Comparison of ENCODE assay signal across 10 cellular contexts in genomic region chr9:96532173-96532572, GRCh38.
"Had no signal": no experiment of that assay in that cellular context is flagged by ENCODE, and none has a peak within 500 bp of the region (broad histone marks: within the 10 kb centered on the region; RNA-seq: fewer than 3 reads in every experiment).

No MANE protein-coding gene starts in this region.

- H3K27ac ChIP-seq: GM23248 had no signal

- H3K27ac Mint-ChIP-seq: GM23338, H9, HFFc6 had no signal

- H3K4me2 ChIP-seq: GM23338 had no signal

- ATAC-seq: GM23338, HCT116 had no signal

- H3K4me3 ChIP-seq: GM23248, GM23338, HAP-1 had no signal

- H3K9me3 ChIP-seq: HAP-1 had no signal

- H3K9ac ChIP-seq: GM23248 had no signal

- FAIRE-seq: H1 had no signal

- H3K4me1 Mint-ChIP-seq: GM23338, H9 had no signal

- DNase-seq: GM23248, GOT3, H7, H9, HCEC 1CT, HFFc6 had no signal

- H3K4me3 Mint-ChIP-seq: GM23338, H9, HFFc6 had no signal

- H3K9me3 Mint-ChIP-seq: GM23338, H9, HFFc6 had no signal

- H2AFZ ChIP-seq: GM23248, GM23338 had no signal

- H3K4me1 ChIP-seq: HAP-1 had no signal
